ENCODE assay signal across 9 cellular contexts in the genomic region with DNA sequence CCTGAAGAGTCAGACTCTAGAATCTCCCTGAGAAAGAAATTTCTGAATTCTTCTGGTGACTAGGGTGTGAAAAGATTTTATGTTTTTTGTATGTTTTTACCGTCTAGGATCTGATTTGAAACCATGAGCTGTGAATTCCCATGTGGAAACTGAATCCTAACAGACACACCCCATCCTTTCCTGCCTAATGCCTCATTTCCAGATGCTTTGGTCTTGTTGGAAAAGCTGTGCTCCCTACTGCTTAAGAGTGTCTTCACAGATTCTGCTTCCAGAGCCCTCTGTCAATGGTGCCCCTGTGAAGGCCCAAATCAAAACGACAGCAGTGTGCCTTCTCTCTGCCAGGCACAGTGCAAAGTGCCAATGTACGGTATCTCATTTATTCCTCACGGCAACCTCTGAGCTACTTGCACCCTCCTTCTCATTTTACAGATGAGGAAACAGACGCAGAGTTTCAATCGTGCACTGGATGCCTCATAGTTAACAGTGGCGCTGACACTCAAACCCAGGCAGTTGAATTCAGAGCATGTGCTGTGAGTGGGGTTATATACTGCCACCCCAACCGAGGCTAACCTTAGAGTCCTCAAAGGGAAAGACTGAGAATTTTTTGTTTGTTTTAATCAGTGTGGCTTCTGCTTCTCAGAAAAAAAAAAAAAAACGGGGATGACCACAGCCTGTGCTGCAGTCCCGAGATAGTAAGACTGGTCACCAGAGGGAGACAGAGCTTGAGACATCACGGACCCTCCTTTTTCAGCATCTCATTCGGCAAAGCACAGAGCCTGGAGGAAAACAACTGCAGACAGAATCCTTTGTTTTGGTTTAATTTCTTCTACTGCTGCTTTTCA.
DNase-seq lines count a peak whose midpoint lies in the region; ATAC-seq and TF ChIP-seq lines count a peak whose summit lies in the region.
"Had no signal": no experiment of that assay in that cellular context is flagged by ENCODE, and none has a peak within 500 bp of the region (broad histone marks: within the 10 kb centered on the region; RNA-seq: fewer than 3 reads in every experiment).

No MANE protein-coding gene starts in this region.

- H3K4me2 ChIP-seq in Loucy (ENCODE audit: low read depth, low read length, poor library complexity, severe bottlenecking) = no peak overlapping the region

- no peak overlapping the region for H3K4me3 Mint-ChIP-seq in activated CD8-positive, alpha-beta T cell treated with anti-CD3 and anti-CD28 coated beads for 36 hours
- no peak overlapping the region for H3K4me3 Mint-ChIP-seq in activated CD8-positive, alpha-beta T cell treated with anti-CD3 and anti-CD28 coated beads, Interleukin-2, amount 10 ng/mL, durations not matched to agents 7 days and 5 days

- TF ChIP-seq CTCF in activated CD8-positive, alpha-beta T cell treated with anti-CD3 and anti-CD28 coated beads for 36 hours (IDR thresholded peaks at IDR 0.05) = no peak
- TF ChIP-seq CTCF in Loucy (conservative IDR thresholded peaks at IDR 0.05; ENCODE audit: low read length) = peak; percentile 46
- peak; percentile 39 for TF ChIP-seq CTCF in thoracic aorta (IDR thresholded peaks at IDR 0.05)
- no peak for TF ChIP-seq CTCF in lower leg skin (IDR thresholded peaks at IDR 0.05)

- peak overlapping the region; percentile 48 to 70 for H3K27ac ChIP-seq in thoracic aorta
- H3K27ac ChIP-seq: body of pancreas had no signal

- H3K79me2 ChIP-seq in Loucy (ENCODE audit: insufficient read depth, low read length) = no peaks in the 10 kb centered on the region

- ATAC-seq in activated CD8-positive, alpha-beta T cell treated with anti-CD3 and anti-CD28 coated beads for 36 hours = no peak
- no peak for ATAC-seq in activated CD8-positive, alpha-beta T cell treated with anti-CD3 and anti-CD28 coated beads, Interleukin-2, amount 10 ng/mL, durations not matched to agents 7 days and 5 days
- ATAC-seq in thoracic aorta (ENCODE audit: insufficient number of reproducible peaks, low FRiP score, low read depth) = peak; percentile 72
- ATAC-seq in GM21825 (IDR thresholded peaks at IDR 0.05; ENCODE audit: unreplicated experiment) = no peak
- ATAC-seq: body of pancreas had no signal

- H3K27me3 ChIP-seq in Loucy (ENCODE audit: insufficient read depth, low read length, poor library complexity, severe bottlenecking) = no peaks in the 10 kb centered on the region
- no peaks in the 10 kb centered on the region for H3K27me3 ChIP-seq in thoracic aorta (replicated peaks; ENCODE audit: insufficient read depth)
- H3K27me3 ChIP-seq: body of pancreas had no signal

- peak; percentile 10 for DNase-seq in activated CD8-positive, alpha-beta T cell treated with anti-CD3 and anti-CD28 coated beads for 36 hours
- no peak for DNase-seq in activated CD8-positive, alpha-beta T cell treated with anti-CD3 and anti-CD28 coated beads, Interleukin-2, amount 10 ng/mL, durations not matched to agents 7 days and 5 days
- peak in 29 of 56 donors; percentile 2 to 67 (median 17) for DNase-seq in amygdala (lab: John Stamatoyannopoulos, UW)
- DNase-seq in iPS-NIHi7 (ENCODE audit: extremely low spot score) = peak; percentile 81
- DNase-seq in thoracic aorta (ENCODE audit: low spot score) = no peak
- DNase-seq in lower leg skin (ENCODE audit: low spot score in 2 of 2) = no peak

- H3K4me1 Mint-ChIP-seq in activated CD8-positive, alpha-beta T cell treated with anti-CD3 and anti-CD28 coated beads for 36 hours (ENCODE audit: low read depth) = no peaks in the 10 kb centered on the region
- H3K4me1 Mint-ChIP-seq in activated CD8-positive, alpha-beta T cell treated with anti-CD3 and anti-CD28 coated beads, Interleukin-2, amount 10 ng/mL, durations not matched to agents 7 days and 5 days (ENCODE audit: low read depth) = no peaks in the 10 kb centered on the region

- H3K9ac ChIP-seq in Loucy (ENCODE audit: low read depth, low read length, poor library complexity, severe bottlenecking) = no peak overlapping the region

- no peak for TF ChIP-seq POLR2A in lower leg skin (IDR thresholded peaks at IDR 0.05)

- H3K4me1 ChIP-seq in Loucy (ENCODE audit: insufficient read depth, low read length, poor library complexity, severe bottlenecking) = no peaks in the 10 kb centered on the region
- peaks cover 9 to 22% of the 10 kb centered on the region in 2 donors for H3K4me1 ChIP-seq in thoracic aorta (ENCODE audit: control insufficient read depth in 1 of 2, low read depth in 2 of 2)
- H3K4me1 ChIP-seq: body of pancreas had no signal

- H3K9me2 ChIP-seq in Loucy (replicated peaks; ENCODE audit: low read depth, low read length) = no peaks in the 10 kb centered on the region

- CTCF ChIA-PET in activated CD8-positive, alpha-beta T cell treated with anti-CD3 and anti-CD28 coated beads for 36 hours (lab: Charles Lee) = no interaction called here
- CTCF ChIA-PET in activated CD8-positive, alpha-beta T cell treated with anti-CD3 and anti-CD28 coated beads, Interleukin-2, amount 10 ng/mL, durations not matched to agents 7 days and 5 days (lab: Charles Lee) = no interaction called here

- H3K36me3 ChIP-seq in Loucy (ENCODE audit: insufficient read depth, low read length) = no peaks in the 10 kb centered on the region
- no peaks in the 10 kb centered on the region for H3K36me3 ChIP-seq in thoracic aorta

- no peak overlapping the region for H3K27ac Mint-ChIP-seq in activated CD8-positive, alpha-beta T cell treated with anti-CD3 and anti-CD28 coated beads for 36 hours
- H3K27ac Mint-ChIP-seq in activated CD8-positive, alpha-beta T cell treated with anti-CD3 and anti-CD28 coated beads, Interleukin-2, amount 10 ng/mL, durations not matched to agents 7 days and 5 days = no peak overlapping the region

- POLR2A ChIA-PET in activated CD8-positive, alpha-beta T cell treated with anti-CD3 and anti-CD28 coated beads for 36 hours (lab: Charles Lee) = no interaction called here
- POLR2A ChIA-PET in activated CD8-positive, alpha-beta T cell treated with anti-CD3 and anti-CD28 coated beads, Interleukin-2, amount 10 ng/mL, durations not matched to agents 7 days and 5 days (lab: Charles Lee) = no interaction called here

- no peaks in the 10 kb centered on the region for H3K9me3 Mint-ChIP-seq in activated CD8-positive, alpha-beta T cell treated with anti-CD3 and anti-CD28 coated beads for 36 hours
- no peaks in the 10 kb centered on the region for H3K9me3 Mint-ChIP-seq in activated CD8-positive, alpha-beta T cell treated with anti-CD3 and anti-CD28 coated beads, Interleukin-2, amount 10 ng/mL, durations not matched to agents 7 days and 5 days (ENCODE audit: insufficient read depth)

- no peaks in the 10 kb centered on the region for H3K36me3 Mint-ChIP-seq in activated CD8-positive, alpha-beta T cell treated with anti-CD3 and anti-CD28 coated beads for 36 hours (ENCODE audit: low read depth)
- H3K36me3 Mint-ChIP-seq in activated CD8-positive, alpha-beta T cell treated with anti-CD3 and anti-CD28 coated beads, Interleukin-2, amount 10 ng/mL, durations not matched to agents 7 days and 5 days (ENCODE audit: low read depth) = no peaks in the 10 kb centered on the region

- no peaks in the 10 kb centered on the region for H3K9me3 ChIP-seq in Loucy (ENCODE audit: insufficient read depth, low read depth, low read length)
- H3K9me3 ChIP-seq in thoracic aorta = no peaks in the 10 kb centered on the region
- H3K9me3 ChIP-seq: body of pancreas had no signal

- peaks cover 4% of the 10 kb centered on the region for H3K27me3 Mint-ChIP-seq in activated CD8-positive, alpha-beta T cell treated with anti-CD3 and anti-CD28 coated beads for 36 hours
- H3K27me3 Mint-ChIP-seq in activated CD8-positive, alpha-beta T cell treated with anti-CD3 and anti-CD28 coated beads, Interleukin-2, amount 10 ng/mL, durations not matched to agents 7 days and 5 days (ENCODE audit: low read depth) = no peaks in the 10 kb centered on the region

- WGBS in lower leg skin, 2 donors = 45 to 49% methylated on average over 12 of the region's 12 CpGs

- H2AFZ ChIP-seq in Loucy (ENCODE audit: low read length) = no peak overlapping the region

- intact Hi-C loops in activated CD8-positive, alpha-beta T cell treated with anti-CD3 and anti-CD28 coated beads for 36 hours (cut with micrococcal nuclease) = no loop called here
- intact Hi-C loops in lower leg skin (cut with DNase I; ENCODE audit: low total_unique reads) = no loop called here

- no peaks in the 10 kb centered on the region for H4K20me1 ChIP-seq in Loucy (ENCODE audit: insufficient read depth, low read length, poor library complexity, severe bottlenecking)

- no peaks in the 10 kb centered on the region for H3F3A ChIP-seq in Loucy (ENCODE audit: low read depth)

- H3K4me3 ChIP-seq in Loucy (ENCODE audit: low read length, poor library complexity, severe bottlenecking) (no peak overlapping the region), thoracic aorta (peak overlapping the region; percentile 4), lower leg skin (ENCODE audit: low read depth, poor library complexity, severe bottlenecking) (no peak overlapping the region)
- H3K4me3 ChIP-seq: body of pancreas had no signal

Comparison
In these comparisons a context has a peak if more than half of its experiments do, and no peak if none do; other contexts are left out.
1. DNase-seq: peak in activated CD8-positive, alpha-beta T cell treated with anti-CD3 and anti-CD28 coated beads for 36 hours (single experiment), amygdala (29 of 56) and iPS-NIHi7 (single experiment); none in activated CD8-positive, alpha-beta T cell treated with anti-CD3 and anti-CD28 coated beads, Interleukin-2, amount 10 ng/mL, durations not matched to agents 7 days and 5 days (single experiment), thoracic aorta (single experiment) and lower leg skin (0 of 2).
2. CTCF ChIP-seq: peak in Loucy (single experiment) and thoracic aorta (single experiment); none in activated CD8-positive, alpha-beta T cell treated with anti-CD3 and anti-CD28 coated beads for 36 hours (single experiment) and lower leg skin (0 of 3).